Comparison of ENCODE assay signal across 20 cellular contexts in the genomic region with DNA sequence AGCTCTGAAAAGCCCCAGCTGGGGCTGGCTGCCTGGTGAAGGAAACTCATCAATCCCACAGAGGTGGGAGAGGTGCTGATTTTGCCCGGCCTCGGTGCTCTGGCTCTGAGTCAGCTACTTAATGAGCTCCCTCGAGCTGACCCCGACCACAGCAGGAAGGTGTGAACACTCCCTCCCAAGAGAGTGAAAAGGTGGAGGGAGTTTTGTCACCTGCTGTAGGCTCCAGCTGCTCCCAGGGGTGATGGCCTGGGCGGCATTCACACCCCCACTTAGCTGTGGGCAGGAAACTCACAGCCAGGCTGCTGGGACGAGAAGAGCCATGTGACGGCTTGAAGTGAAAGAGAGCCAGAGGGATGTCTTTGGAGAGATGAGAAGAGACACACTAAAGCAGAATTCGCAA.
DNase-seq lines count a peak whose midpoint lies in the region; ATAC-seq and TF ChIP-seq lines count a peak whose summit lies in the region.
"Had no signal": no experiment of that assay in that cellular context is flagged by ENCODE, and none has a peak within 500 bp of the region (broad histone marks: within the 10 kb centered on the region; RNA-seq: fewer than 3 reads in every experiment).

No MANE protein-coding gene starts in this region.

- no peaks in the 10 kb centered on the region for H3K36me3 ChIP-seq in Panc1 (ENCODE audit: control insufficient read depth, insufficient read depth, low read length)
- H3K36me3 ChIP-seq: BLaER1 treated with 17β-estradiol and CSF1 and Interleukin-3, amounts not matched to agents 10 nM and 100 nM; neutrophil; sigmoid colon had no signal

- no peaks in the 10 kb centered on the region for H3K27me3 ChIP-seq in Panc1 (ENCODE audit: control insufficient read depth, insufficient read depth, low read length)
- H3K27me3 ChIP-seq: BLaER1 treated with 17β-estradiol and CSF1 and Interleukin-3, amounts not matched to agents 10 nM and 100 nM; body of pancreas; neutrophil; sigmoid colon; testis had no signal

- CTCF ChIA-PET in Panc1 (lab: Charles Lee), result no interaction called here

- H3K27ac Mint-ChIP-seq in natural killer cell treated with Interleukin-12 subunit alpha and Interleukin-12 subunit beta and Interleukin-15 and Interleukin-18, amount 100 ng/mL, for 72 hours, result no peak overlapping the region
- H3K27ac Mint-ChIP-seq in T-helper 17 cell, result no peak overlapping the region

- POLR2A ChIA-PET in Panc1 (lab: Charles Lee), result no interaction called here

- BruUV-seq in Panc1 (replicated peaks; lab: Mats Ljungman, UMichigan), result no TSS peak

- ATAC-seq in GM19452 (IDR thresholded peaks at IDR 0.05; ENCODE audit: unreplicated experiment), result peak; percentile 69
- ATAC-seq in Panc1, result peak; percentile 34; the same call in 1 of the 2 replicates
- ATAC-seq in natural killer cell treated with Interleukin-12 subunit alpha and Interleukin-12 subunit beta and Interleukin-15 and Interleukin-18, amount 100 ng/mL, for 72 hours, result peak; percentile 48 to 72
- no peak for ATAC-seq in T-helper 17 cell
- ATAC-seq in omental fat pad (ENCODE audit: low FRiP score), result no peak
- ATAC-seq: activated CD4-positive, CD25-positive, alpha-beta regulatory T cell treated with anti-CD3 and anti-CD28 coated beads, Interleukin-2, amount 50 U/mL, for 24 hours; body of pancreas; esophagus mucosa had no signal

- H3K9me3 ChIP-seq in Panc1 (ENCODE audit: control insufficient read depth, insufficient read depth, low read depth, low read length) (no peaks in the 10 kb centered on the region), T-helper 17 cell (ENCODE audit: control insufficient read depth, low read length, poor library complexity, severe bottlenecking) (no peaks in the 10 kb centered on the region)
- H3K9me3 ChIP-seq: neutrophil, sigmoid colon, testis had no signal

- 0 out of 4 replicates have a peak overlapping the region, but pooled peaks of 1 of the 2 experiments have one; percentile 4 for H3K4me3 ChIP-seq in Panc1 (ENCODE audit: low read depth in 2 of 2, low read length in 2 of 2)
- H3K4me3 ChIP-seq: BLaER1 treated with 17β-estradiol and CSF1 and Interleukin-3, amounts not matched to agents 10 nM and 100 nM; body of pancreas; sigmoid colon; testis had no signal

- H3K4me1 Mint-ChIP-seq in natural killer cell treated with Interleukin-12 subunit alpha and Interleukin-12 subunit beta and Interleukin-15 and Interleukin-18, amount 100 ng/mL, for 72 hours (ENCODE audit: low read depth in 2 of 2), result peaks cover 0 to 7% of the 10 kb centered on the region in 2 donors
- no peaks in the 10 kb centered on the region for H3K4me1 Mint-ChIP-seq in T-helper 17 cell

- no peak overlapping the region for H3K27ac ChIP-seq in Panc1 (ENCODE audit: low read length)
- H3K27ac ChIP-seq: BLaER1 treated with 17β-estradiol and CSF1 and Interleukin-3, amounts not matched to agents 10 nM and 100 nM; body of pancreas; neutrophil; sigmoid colon; testis had no signal

- in situ Hi-C loops in GM13976 (cut with MboI; ENCODE audit: low sequenced_read_pairs, unreplicated experiment), result no loop called here
- in situ Hi-C loops in Panc1 (cut with HindIII; ENCODE audit: low pct_unique_long_range_greater_than_20kb, low sequenced_read_pairs), result no loop called here

- H3K36me3 Mint-ChIP-seq in natural killer cell treated with Interleukin-12 subunit alpha and Interleukin-12 subunit beta and Interleukin-15 and Interleukin-18, amount 100 ng/mL, for 72 hours, result peaks cover 4% of the 10 kb centered on the region
- no peaks in the 10 kb centered on the region for H3K36me3 Mint-ChIP-seq in T-helper 17 cell (ENCODE audit: low read depth)

- intact Hi-C loops in Panc1 (cut with micrococcal nuclease; ENCODE audit: unreplicated experiment), result no loop called here

- H3K27me3 Mint-ChIP-seq in natural killer cell treated with Interleukin-12 subunit alpha and Interleukin-12 subunit beta and Interleukin-15 and Interleukin-18, amount 100 ng/mL, for 72 hours, result no peaks in the 10 kb centered on the region
- H3K27me3 Mint-ChIP-seq in T-helper 17 cell, result no peaks in the 10 kb centered on the region

- peak; percentile 29 for DNase-seq in GM13976 (ENCODE audit: low spot score)
- no peak for DNase-seq in Panc1 (ENCODE audit: low read depth, low spot score)
- no peak for DNase-seq in natural killer cell treated with Interleukin-12 subunit alpha and Interleukin-12 subunit beta and Interleukin-15 and Interleukin-18, amount 100 ng/mL, for 72 hours (ENCODE audit: low spot score)
- DNase-seq in ureter (ENCODE audit: low spot score), result no peak
- DNase-seq in T-helper 17 cell, result no peak
- DNase-seq in omental fat pad (ENCODE audit: low spot score), result no peak
- DNase-seq: activated CD8-positive, alpha-beta memory T cell treated with anti-CD3 and anti-CD28 coated beads, Interleukin-2, amount 50 U/mL, for 4 hours; activated naive CD4-positive, alpha-beta T cell treated with Interleukin-2 at 50 U/mL for 16 hours; body of pancreas; kidney; SHP77 treated with DMSO at 0.1 percent for 48 hours; sigmoid colon; stimulated activated CD4-positive, alpha-beta T cell treated with anti-CD3 and anti-CD28 coated beads, Interleukin-2, amount 100 ng/mL, for 48 hours; T-helper 2 cell; testis had no signal

- H3K4me3 Mint-ChIP-seq in natural killer cell treated with Interleukin-12 subunit alpha and Interleukin-12 subunit beta and Interleukin-15 and Interleukin-18, amount 100 ng/mL, for 72 hours, result no peak overlapping the region
- H3K4me3 Mint-ChIP-seq in T-helper 17 cell, result no peak overlapping the region

- H3K9me3 Mint-ChIP-seq in natural killer cell treated with Interleukin-12 subunit alpha and Interleukin-12 subunit beta and Interleukin-15 and Interleukin-18, amount 100 ng/mL, for 72 hours, result peaks cover 2% of the 10 kb centered on the region

- no peak for TF ChIP-seq CTCF in GM13976 (IDR thresholded peaks at IDR 0.05; ENCODE audit: borderline replicate concordance, control extremely low read depth, extremely low read depth, insufficient read depth, missing control alignments)
- no peak for TF ChIP-seq CTCF in Panc1 (IDR thresholded peaks at IDR 0.05)
- no peak for TF ChIP-seq CTCF in omental fat pad (IDR thresholded peaks at IDR 0.05)

- no peaks in the 10 kb centered on the region for H3K4me1 ChIP-seq in Panc1 (ENCODE audit: control insufficient read depth, insufficient read depth, low read length)
- H3K4me1 ChIP-seq: body of pancreas, sigmoid colon, testis had no signal

Comparison
In these comparisons a context has a peak if more than half of its experiments do, and no peak if none do; other contexts are left out.
1. ATAC-seq: peak in GM19452 (single experiment), Panc1 (single experiment) and natural killer cell treated with Interleukin-12 subunit alpha and Interleukin-12 subunit beta and Interleukin-15 and Interleukin-18, amount 100 ng/mL, for 72 hours (2 of 2); none in T-helper 17 cell (single experiment) and omental fat pad (single experiment).